In genomic region chr1:245578751-245579150, GRCh38 we compare ENCODE assay signal across 28 cellular contexts.
"Had no signal": no experiment of that assay in that cellular context is flagged by ENCODE, and none has a peak within 500 bp of the region (broad histone marks: within the 10 kb centered on the region; RNA-seq: fewer than 3 reads in every experiment).

No MANE protein-coding gene starts in this region.

- H3K4me3 ChIP-seq: adrenal gland, breast epithelium, Peyer's patch, SJSA1 had no signal

- H3K36me3 ChIP-seq: adrenal gland, breast epithelium, Peyer's patch, SJSA1 had no signal

- H3K36me3 Mint-ChIP-seq: activated CD4-positive, alpha-beta memory T cell treated with anti-CD3 and anti-CD28 coated beads for 36 hours; activated naive CD4-positive, alpha-beta T cell treated with anti-CD3 and anti-CD28 coated beads, Interleukin-2, amount 10 ng/mL, durations not matched to agents 7 days and 5 days; activated naive CD8-positive, alpha-beta T cell treated with anti-CD3 and anti-CD28 coated beads, Interleukin-2, amount 10 ng/mL, durations not matched to agents 7 days and 5 days; T-cell had no signal

- H3K9me3 ChIP-seq: adrenal gland, breast epithelium, Peyer's patch, SJSA1 had no signal

- H3K9me3 Mint-ChIP-seq: activated B cell treated with CpG ODN at 0.5 μM for 24 hours; activated CD4-positive, alpha-beta memory T cell treated with anti-CD3 and anti-CD28 coated beads for 36 hours; activated CD4-positive, alpha-beta T cell treated with anti-CD3 and anti-CD28 coated beads, Interleukin-2, amount 10 ng/mL, durations not matched to agents 24 days and 14 days; activated naive CD4-positive, alpha-beta T cell treated with anti-CD3 and anti-CD28 coated beads, Interleukin-2, amount 10 ng/mL, durations not matched to agents 7 days and 5 days; activated naive CD8-positive, alpha-beta T cell treated with anti-CD3 and anti-CD28 coated beads, Interleukin-2, amount 10 ng/mL, durations not matched to agents 7 days and 5 days; activated T-helper 17 cell treated with anti-CD3 and anti-CD28 coated beads, Interleukin-2, amount 50 U/mL, for 72 hours; T-cell had no signal

- H3K4me1 ChIP-seq: adrenal gland, breast epithelium, Peyer's patch, SJSA1 had no signal

- H3K27me3 ChIP-seq: adrenal gland, breast epithelium, Peyer's patch, SJSA1 had no signal

- H3K27ac Mint-ChIP-seq: activated B cell treated with CpG ODN at 0.5 μM for 24 hours; activated CD4-positive, alpha-beta memory T cell treated with anti-CD3 and anti-CD28 coated beads for 36 hours; activated CD4-positive, alpha-beta T cell treated with anti-CD3 and anti-CD28 coated beads, Interleukin-2, amount 10 ng/mL, durations not matched to agents 24 days and 14 days; activated naive CD4-positive, alpha-beta T cell treated with anti-CD3 and anti-CD28 coated beads, Interleukin-2, amount 10 ng/mL, durations not matched to agents 7 days and 5 days; activated naive CD8-positive, alpha-beta T cell treated with anti-CD3 and anti-CD28 coated beads, Interleukin-2, amount 10 ng/mL, durations not matched to agents 7 days and 5 days; activated T-helper 17 cell treated with anti-CD3 and anti-CD28 coated beads, Interleukin-2, amount 50 U/mL, for 72 hours; T-cell had no signal

- H3K27me3 Mint-ChIP-seq: activated CD4-positive, alpha-beta T cell treated with anti-CD3 and anti-CD28 coated beads, Interleukin-2, amount 10 ng/mL, durations not matched to agents 24 days and 14 days; activated naive CD4-positive, alpha-beta T cell treated with anti-CD3 and anti-CD28 coated beads, Interleukin-2, amount 10 ng/mL, durations not matched to agents 7 days and 5 days; activated naive CD8-positive, alpha-beta T cell treated with anti-CD3 and anti-CD28 coated beads, Interleukin-2, amount 10 ng/mL, durations not matched to agents 7 days and 5 days had no signal

- DNase-seq: activated B cell treated with CpG ODN at 0.5 μM for 24 hours; activated CD4-positive, alpha-beta memory T cell treated with anti-CD3 and anti-CD28 coated beads for 36 hours; activated CD4-positive, alpha-beta T cell treated with anti-CD3 and anti-CD28 coated beads for 1 hour; activated CD4-positive, alpha-beta T cell treated with anti-CD3 and anti-CD28 coated beads, Interleukin-2, amount 10 ng/mL, durations not matched to agents 24 days and 14 days; activated gamma-delta T cell; activated naive CD4-positive, alpha-beta T cell treated with anti-CD3 and anti-CD28 coated beads, Interleukin-2, amount 10 ng/mL, durations not matched to agents 7 days and 5 days; activated naive CD8-positive, alpha-beta T cell treated with anti-CD3 and anti-CD28 coated beads, Interleukin-2, amount 10 ng/mL, durations not matched to agents 7 days and 5 days; activated T-cell treated with anti-CD3 and anti-CD28 coated beads for 4 hours; activated T-cell treated with anti-CD3 and anti-CD28 coated beads, Interleukin-2, amount 50 U/mL, for 48 hours; aorta; caudate nucleus; IMR-90; KBM-7; NCI-H1092; NCI-H1417 treated with DMSO at 0.1 percent for 48 hours; NCI-H1694; NCI-H2029; NCI-H226; Peyer's patch; Right ventricle myocardium superior; T-cell; T-helper 2 cell; T1000 had no signal

- H3K4me3 Mint-ChIP-seq: activated B cell treated with CpG ODN at 0.5 μM for 24 hours; activated CD4-positive, alpha-beta memory T cell treated with anti-CD3 and anti-CD28 coated beads for 36 hours; activated CD4-positive, alpha-beta T cell treated with anti-CD3 and anti-CD28 coated beads, Interleukin-2, amount 10 ng/mL, durations not matched to agents 24 days and 14 days; activated naive CD4-positive, alpha-beta T cell treated with anti-CD3 and anti-CD28 coated beads, Interleukin-2, amount 10 ng/mL, durations not matched to agents 7 days and 5 days; activated naive CD8-positive, alpha-beta T cell treated with anti-CD3 and anti-CD28 coated beads, Interleukin-2, amount 10 ng/mL, durations not matched to agents 7 days and 5 days; activated T-helper 17 cell treated with anti-CD3 and anti-CD28 coated beads, Interleukin-2, amount 50 U/mL, for 72 hours; T-cell had no signal

- H3K27ac ChIP-seq: adrenal gland, breast epithelium, Peyer's patch, RWPE1, SJSA1 had no signal

- H3K4me1 Mint-ChIP-seq: activated B cell treated with CpG ODN at 0.5 μM for 24 hours; activated CD4-positive, alpha-beta T cell treated with anti-CD3 and anti-CD28 coated beads, Interleukin-2, amount 10 ng/mL, durations not matched to agents 24 days and 14 days; activated naive CD4-positive, alpha-beta T cell treated with anti-CD3 and anti-CD28 coated beads, Interleukin-2, amount 10 ng/mL, durations not matched to agents 7 days and 5 days; activated naive CD8-positive, alpha-beta T cell treated with anti-CD3 and anti-CD28 coated beads, Interleukin-2, amount 10 ng/mL, durations not matched to agents 7 days and 5 days; activated T-helper 17 cell treated with anti-CD3 and anti-CD28 coated beads, Interleukin-2, amount 50 U/mL, for 72 hours; T-cell had no signal
